Comparison of ENCODE assay signal across 8 cellular contexts in genomic region chr3:101848754-101849713, GRCh38. TPM values are rescaled to one million over a fixed set of nuclear protein-coding genes. Genes with fewer than 3 reads are reported as not detected.
DNase-seq lines count a peak whose midpoint lies in the region; ATAC-seq and TF ChIP-seq lines count a peak whose summit lies in the region.

Gene NFKBIZ, plus strand, starts transcription at chr3:101849514. Its CDS starts 115 bp downstream, at chr3:101849629.

- peaks cover 24% of the 10 kb centered on the region for H3K36me3 Mint-ChIP-seq in chondrocyte (ENCODE audit: low read depth)

- H3K27me3 Mint-ChIP-seq in chondrocyte (ENCODE audit: low read depth), result no peaks in the 10 kb centered on the region

- peak within 1 kb of the TSS; percentile 92 for H3K27ac Mint-ChIP-seq in chondrocyte (ENCODE audit: unreplicated experiment)

- H3K36me3 ChIP-seq in kidney epithelial cell (ENCODE audit: control insufficient read depth, insufficient read depth, low read length), result peaks cover 2% of the 10 kb centered on the region

- H3K9me3 Mint-ChIP-seq in chondrocyte (ENCODE audit: low read depth), result no peaks in the 10 kb centered on the region

- H3K27me3 ChIP-seq in kidney epithelial cell (ENCODE audit: control insufficient read depth, insufficient read depth, low read length), result no peaks in the 10 kb centered on the region

- peak within 1 kb of the TSS; percentile 96 for H3K4me3 ChIP-seq in kidney epithelial cell (ENCODE audit: low read depth, low read length)

- DNase-seq in AG08395 (ENCODE audit: low spot score) (peak; percentile 97), NCI-H510A treated with DMSO at 0.1 percent for 48 hours (lab: John Stamatoyannopoulos, UW) (peak; percentile 64), chondrocyte (ENCODE audit: low spot score) (peak; percentile 96), kidney epithelial cell (ENCODE audit: low read depth) (peak; percentile 67)
- DNase-seq in activated CD4-positive, alpha-beta T cell treated with anti-CD3 and anti-CD28 coated beads for 24 hours (ENCODE audit: low read depth in 2 of 2), result peak; percentile 87 to 90
- peak; percentile 84 to 92 for DNase-seq in stimulated activated CD4-positive, alpha-beta T cell treated with anti-CD3 and anti-CD28 coated beads, Interleukin-15, amount 100 ng/mL, for 48 hours (ENCODE audit: low read depth in 2 of 2)

- H3K4me3 Mint-ChIP-seq in chondrocyte (ENCODE audit: unreplicated experiment), result peak within 1 kb of the TSS; percentile 93

- TF ChIP-seq CTCF in chondrocyte (IDR thresholded peaks at IDR 0.05) (no peak), kidney epithelial cell (IDR thresholded peaks at IDR 0.05; ENCODE audit: insufficient read depth, low read length, poor library complexity, severe bottlenecking) (no peak)

- ATAC-seq in GM19023 (IDR thresholded peaks at IDR 0.05; ENCODE audit: unreplicated experiment) (peak; percentile 83), HG03196 (IDR thresholded peaks at IDR 0.05; ENCODE audit: unreplicated experiment) (peak; percentile 78)

- peaks cover 40% of the 10 kb centered on the region for H3K4me1 Mint-ChIP-seq in chondrocyte (ENCODE audit: low read depth)

RNA-seq across cellular contexts. Expression of gene NFKBIZ, which starts in this region (rescaled TPM):
- 17.6 to 22.8 TPM (median 18.9 TPM) in 3 replicates for total RNA-seq in chondrocyte
- 76.4 and 91.6 TPM in 2 replicates for total RNA-seq in kidney epithelial cell

Comparison
In these comparisons a context has a peak if more than half of its experiments do, and no peak if none do; other contexts are left out.
1. Peak in every context shown above with its lines: DNase-seq, ATAC-seq and H3K4me3 ChIP-seq.